In the genomic region with DNA sequence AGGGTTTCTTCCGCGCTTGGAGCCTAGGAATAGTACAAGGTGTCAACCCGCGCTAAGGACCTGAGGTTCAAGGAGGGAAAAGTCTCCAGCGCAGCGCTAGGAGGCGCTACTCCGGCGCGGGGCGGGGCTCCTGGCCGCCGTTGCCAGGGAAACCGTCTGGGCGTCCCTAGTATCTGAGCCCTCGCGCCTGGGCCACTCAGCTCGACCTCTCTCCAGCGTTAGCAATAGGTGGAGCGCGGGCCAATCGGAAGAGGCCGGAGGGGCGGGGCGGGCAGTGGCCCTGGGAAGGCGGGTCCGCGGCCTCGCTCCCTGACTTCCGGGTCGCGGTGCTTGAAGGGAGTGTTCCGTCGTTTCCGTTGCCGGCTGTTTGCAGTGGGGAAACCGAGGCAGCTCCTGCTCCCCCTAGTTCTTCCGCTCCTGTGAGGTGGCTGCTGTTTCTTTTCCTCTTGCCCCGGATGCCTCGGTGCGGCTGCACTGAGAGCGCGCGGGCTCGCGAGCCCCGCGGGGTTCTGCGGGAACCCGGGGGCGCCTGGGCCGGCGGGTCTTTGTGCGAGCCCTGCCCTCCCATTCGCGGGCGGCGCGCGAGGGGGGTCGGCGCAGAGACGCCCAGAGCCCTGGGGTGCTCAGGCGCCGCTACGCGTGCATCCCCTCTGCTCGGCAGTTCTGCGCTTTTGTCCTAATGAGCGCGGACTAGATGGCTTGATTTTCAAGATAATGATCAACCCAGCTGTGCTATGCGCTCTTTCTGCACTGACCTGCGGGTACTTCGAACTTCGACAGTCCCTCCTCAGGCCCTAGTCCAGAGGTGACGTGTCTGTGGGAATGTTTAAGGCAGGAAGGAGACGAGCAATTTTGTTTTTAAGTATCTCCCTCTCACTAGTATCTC, we compare ENCODE assay signal across 8 cellular contexts. TPM values are rescaled to one million over a fixed set of nuclear protein-coding genes. Genes with fewer than 3 reads are reported as not detected.
DNase-seq lines count a peak whose midpoint lies in the region; ATAC-seq lines count a peak whose summit lies in the region.

A gene with protein sequence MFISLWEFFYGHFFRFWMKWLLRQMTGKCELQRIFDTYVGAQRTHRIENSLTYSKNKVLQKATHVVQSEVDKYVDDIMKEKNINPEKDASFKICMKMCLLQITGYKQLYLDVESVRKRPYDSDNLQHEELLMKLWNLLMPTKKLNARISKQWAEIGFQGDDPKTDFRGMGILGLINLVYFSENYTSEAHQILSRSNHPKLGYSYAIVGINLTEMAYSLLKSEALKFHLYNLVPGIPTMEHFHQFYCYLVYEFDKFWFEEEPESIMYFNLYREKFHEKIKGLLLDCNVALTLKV (plus strand): TSS at position 312 of the 886 bp plus-strand sequence. CDS start 1,261 bp downstream, outside the sequence.

- DNase-seq in COLO668 (lab: John Stamatoyannopoulos, UW; ENCODE audit: unreplicated experiment) (peak; percentile 98), HS-5 (ENCODE audit: low read depth) (peak; percentile 74), memory B cell (ENCODE audit: low spot score in 2 of 2) (peak; percentile 85 to 95)
- peak; percentile 88 for DNase-seq in NK-92 treated with Interleukin-12 subunit alpha and Interleukin-12 subunit beta, amount 100 ng/mL, for 24 hours (lab: John Stamatoyannopoulos, UW)
- DNase-seq in effector memory CD8-positive, alpha-beta T cell = peak; percentile 94 to 97 (median 97)
- peak; percentile 95 for DNase-seq in stimulated activated CD8-positive, alpha-beta memory T cell treated with anti-CD3 and anti-CD28 coated beads, Interleukin-12 subunit alpha, Interleukin-12 subunit beta, amount 100 ng/mL, for 4 hours (ENCODE audit: low read depth)

- POLR2A ChIA-PET in activated CD8-positive, alpha-beta memory T cell treated with anti-CD3 and anti-CD28 coated beads for 36 hours (lab: Charles Lee) = interaction anchor here (0.6 to 1.6 kb wide), 2 partner anchors 151 to 568 kb away, joined by 3 to 6 read pairs; a partner anchor contains a TSS

- peaks cover 11 to 19% of the 10 kb centered on the region in 2 donors for H3K4me1 Mint-ChIP-seq in effector memory CD8-positive, alpha-beta T cell (ENCODE audit: low read depth in 2 of 2)
- H3K4me1 Mint-ChIP-seq in memory B cell = peaks cover 4% of the 10 kb centered on the region

- peak within 1 kb of the TSS; percentile 83 to 87 for H3K4me3 Mint-ChIP-seq in effector memory CD8-positive, alpha-beta T cell
- peak within 1 kb of the TSS; percentile 84 for H3K4me3 Mint-ChIP-seq in memory B cell

- H3K27me3 Mint-ChIP-seq in effector memory CD8-positive, alpha-beta T cell = no peaks in the 10 kb centered on the region
- H3K27me3 Mint-ChIP-seq in memory B cell = no peaks in the 10 kb centered on the region

- CTCF ChIA-PET in activated CD8-positive, alpha-beta memory T cell treated with anti-CD3 and anti-CD28 coated beads for 36 hours (lab: Charles Lee) = interaction anchor here (0.6 to 1.2 kb wide), 8 partner anchors 9 to 1346 kb away, joined by 3 to 4 read pairs (median 3); a partner anchor contains a TSS

- peak; percentile 100 for ATAC-seq in GM19467 (IDR thresholded peaks at IDR 0.05; ENCODE audit: unreplicated experiment)
- peak; percentile 98 for ATAC-seq in effector memory CD8-positive, alpha-beta T cell (replicated peaks)
- ATAC-seq in memory B cell (ENCODE audit: low read depth) = peak; percentile 98

- H3K27ac Mint-ChIP-seq in effector memory CD8-positive, alpha-beta T cell = peak within 1 kb of the TSS; percentile 88 to 89
- peak within 1 kb of the TSS; percentile 71 for H3K27ac Mint-ChIP-seq in memory B cell

- H3K36me3 Mint-ChIP-seq in effector memory CD8-positive, alpha-beta T cell (ENCODE audit: insufficient read depth) = peaks cover 6% of the 10 kb centered on the region
- H3K36me3 Mint-ChIP-seq in memory B cell = peaks cover 4% of the 10 kb centered on the region

- H3K9me3 Mint-ChIP-seq in effector memory CD8-positive, alpha-beta T cell = no peaks in the 10 kb centered on the region
- no peaks in the 10 kb centered on the region for H3K9me3 Mint-ChIP-seq in memory B cell

RNA-seq across cellular contexts. Expression of the gene that starts here (rescaled TPM):
- total RNA-seq in activated CD8-positive, alpha-beta memory T cell treated with anti-CD3 and anti-CD28 coated beads for 36 hours = 10 to 100 TPM; 14.4 to 15.9 TPM

Comparison
In these comparisons a context has a peak if more than half of its experiments do, and no peak if none do; other contexts are left out.
1. Peak in every context shown above with its lines: DNase-seq and ATAC-seq.